1 cellular context compared by ENCODE assay signal in genomic region chr7:34696415-34696814, GRCh38.
TF ChIP-seq lines count a peak whose summit lies in the region.

No MANE protein-coding gene starts in this region.

TF ChIP-seq in GM12878, 131 proteins besides CTCF, POLR2A, EP300 and RAD21 (continued from another document):
- TF ChIP-seq CUX1 (IDR thresholded peaks at IDR 0.05; ENCODE audit: insufficient replicate concordance, low read depth, low read length) = no peak
- no peak for TF ChIP-seq ZSCAN29 (IDR thresholded peaks at IDR 0.05)
- no peak for TF ChIP-seq SRF (IDR thresholded peaks at IDR 0.05; ENCODE audit: low read depth in 2 of 2, low read length in 2 of 2)
